In the genomic region with DNA sequence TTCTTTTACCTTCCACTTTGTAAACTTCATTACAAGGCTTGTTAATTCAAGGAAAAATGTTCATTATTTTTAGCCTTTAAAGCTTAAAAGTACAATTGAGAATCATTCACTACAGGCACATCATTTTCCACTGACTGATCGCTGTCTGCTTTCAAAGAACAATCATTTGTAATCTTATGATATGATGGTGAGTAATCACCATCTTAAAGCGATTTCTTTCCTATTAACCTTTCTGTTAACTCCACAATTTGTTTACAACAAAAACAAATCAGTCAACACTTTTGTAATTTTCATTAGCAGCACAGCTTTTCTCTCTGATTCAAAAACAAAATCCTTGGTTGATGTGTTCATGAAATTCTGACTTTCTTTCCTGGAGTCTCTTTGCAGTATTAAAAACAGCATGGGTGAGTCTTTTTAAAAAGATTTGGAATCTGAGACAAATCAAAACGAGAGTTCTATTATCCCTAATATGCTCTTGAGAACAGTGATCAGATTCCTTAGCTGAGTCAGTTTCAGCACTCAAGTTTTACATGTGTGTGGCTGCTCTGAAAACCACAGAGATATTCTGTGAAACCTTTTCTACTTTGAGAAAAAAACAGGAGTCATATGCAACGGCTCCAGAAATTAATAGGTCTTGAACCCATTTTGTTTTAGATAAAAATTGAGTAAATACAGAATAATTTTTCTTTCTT, we compare ENCODE assay signal across 1 cellular context.
TF ChIP-seq lines count a peak whose summit lies in the region.

No MANE protein-coding gene starts in this region.

TF ChIP-seq in WTC11, 78 proteins besides CTCF, POLR2A, EP300 and RAD21 (continued from another document):
- TF ChIP-seq, protein P1, sequence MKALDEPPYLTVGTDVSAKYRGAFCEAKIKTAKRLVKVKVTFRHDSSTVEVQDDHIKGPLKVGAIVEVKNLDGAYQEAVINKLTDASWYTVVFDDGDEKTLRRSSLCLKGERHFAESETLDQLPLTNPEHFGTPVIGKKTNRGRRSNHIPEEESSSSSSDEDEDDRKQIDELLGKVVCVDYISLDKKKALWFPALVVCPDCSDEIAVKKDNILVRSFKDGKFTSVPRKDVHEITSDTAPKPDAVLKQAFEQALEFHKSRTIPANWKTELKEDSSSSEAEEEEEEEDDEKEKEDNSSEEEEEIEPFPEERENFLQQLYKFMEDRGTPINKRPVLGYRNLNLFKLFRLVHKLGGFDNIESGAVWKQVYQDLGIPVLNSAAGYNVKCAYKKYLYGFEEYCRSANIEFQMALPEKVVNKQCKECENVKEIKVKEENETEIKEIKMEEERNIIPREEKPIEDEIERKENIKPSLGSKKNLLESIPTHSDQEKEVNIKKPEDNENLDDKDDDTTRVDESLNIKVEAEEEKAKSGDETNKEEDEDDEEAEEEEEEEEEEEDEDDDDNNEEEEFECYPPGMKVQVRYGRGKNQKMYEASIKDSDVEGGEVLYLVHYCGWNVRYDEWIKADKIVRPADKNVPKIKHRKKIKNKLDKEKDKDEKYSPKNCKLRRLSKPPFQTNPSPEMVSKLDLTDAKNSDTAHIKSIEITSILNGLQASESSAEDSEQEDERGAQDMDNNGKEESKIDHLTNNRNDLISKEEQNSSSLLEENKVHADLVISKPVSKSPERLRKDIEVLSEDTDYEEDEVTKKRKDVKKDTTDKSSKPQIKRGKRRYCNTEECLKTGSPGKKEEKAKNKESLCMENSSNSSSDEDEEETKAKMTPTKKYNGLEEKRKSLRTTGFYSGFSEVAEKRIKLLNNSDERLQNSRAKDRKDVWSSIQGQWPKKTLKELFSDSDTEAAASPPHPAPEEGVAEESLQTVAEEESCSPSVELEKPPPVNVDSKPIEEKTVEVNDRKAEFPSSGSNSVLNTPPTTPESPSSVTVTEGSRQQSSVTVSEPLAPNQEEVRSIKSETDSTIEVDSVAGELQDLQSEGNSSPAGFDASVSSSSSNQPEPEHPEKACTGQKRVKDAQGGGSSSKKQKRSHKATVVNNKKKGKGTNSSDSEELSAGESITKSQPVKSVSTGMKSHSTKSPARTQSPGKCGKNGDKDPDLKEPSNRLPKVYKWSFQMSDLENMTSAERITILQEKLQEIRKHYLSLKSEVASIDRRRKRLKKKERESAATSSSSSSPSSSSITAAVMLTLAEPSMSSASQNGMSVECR (CRISPR knock-in tag; IDR thresholded peaks at IDR 0.05; ENCODE audit: borderline replicate concordance), result no peak
- TF ChIP-seq NR3C1 (CRISPR knock-in tag; conservative IDR thresholded peaks at IDR 0.05; ENCODE audit: low read depth) (no peak), ZNF396 (CRISPR knock-in tag; IDR thresholded peaks at IDR 0.05; ENCODE audit: borderline replicate concordance) (no peak), RORB (CRISPR knock-in tag; IDR thresholded peaks at IDR 0.05) (no peak), MXD4 (CRISPR knock-in tag; IDR thresholded peaks at IDR 0.05; ENCODE audit: borderline replicate concordance) (no peak), NFE2L1 (CRISPR knock-in tag; IDR thresholded peaks at IDR 0.05) (no peak), NFATC4 (CRISPR knock-in tag; IDR thresholded peaks at IDR 0.05) (no peak), NR1H2 (CRISPR knock-in tag; IDR thresholded peaks at IDR 0.05) (no peak), RELA (CRISPR knock-in tag; IDR thresholded peaks at IDR 0.05; ENCODE audit: borderline replicate concordance) (no peak), FOXJ3 (CRISPR knock-in tag; IDR thresholded peaks at IDR 0.05; ENCODE audit: borderline replicate concordance) (no peak)
- TF ChIP-seq, protein P2, sequence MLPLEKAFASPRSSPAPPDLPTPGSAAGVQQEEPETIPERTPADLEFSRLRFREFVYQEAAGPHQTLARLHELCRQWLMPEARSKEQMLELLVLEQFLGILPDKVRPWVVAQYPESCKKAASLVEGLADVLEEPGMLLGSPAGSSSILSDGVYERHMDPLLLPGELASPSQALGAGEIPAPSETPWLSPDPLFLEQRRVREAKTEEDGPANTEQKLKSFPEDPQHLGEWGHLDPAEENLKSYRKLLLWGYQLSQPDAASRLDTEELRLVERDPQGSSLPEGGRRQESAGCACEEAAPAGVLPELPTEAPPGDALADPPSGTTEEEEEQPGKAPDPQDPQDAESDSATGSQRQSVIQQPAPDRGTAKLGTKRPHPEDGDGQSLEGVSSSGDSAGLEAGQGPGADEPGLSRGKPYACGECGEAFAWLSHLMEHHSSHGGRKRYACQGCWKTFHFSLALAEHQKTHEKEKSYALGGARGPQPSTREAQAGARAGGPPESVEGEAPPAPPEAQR (CRISPR knock-in tag; IDR thresholded peaks at IDR 0.05), result no peak
- TF ChIP-seq, protein P3, sequence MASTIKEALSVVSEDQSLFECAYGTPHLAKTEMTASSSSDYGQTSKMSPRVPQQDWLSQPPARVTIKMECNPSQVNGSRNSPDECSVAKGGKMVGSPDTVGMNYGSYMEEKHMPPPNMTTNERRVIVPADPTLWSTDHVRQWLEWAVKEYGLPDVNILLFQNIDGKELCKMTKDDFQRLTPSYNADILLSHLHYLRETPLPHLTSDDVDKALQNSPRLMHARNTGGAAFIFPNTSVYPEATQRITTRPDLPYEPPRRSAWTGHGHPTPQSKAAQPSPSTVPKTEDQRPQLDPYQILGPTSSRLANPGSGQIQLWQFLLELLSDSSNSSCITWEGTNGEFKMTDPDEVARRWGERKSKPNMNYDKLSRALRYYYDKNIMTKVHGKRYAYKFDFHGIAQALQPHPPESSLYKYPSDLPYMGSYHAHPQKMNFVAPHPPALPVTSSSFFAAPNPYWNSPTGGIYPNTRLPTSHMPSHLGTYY (CRISPR knock-in tag; IDR thresholded peaks at IDR 0.05), result no peak
- TF ChIP-seq, protein P4, sequence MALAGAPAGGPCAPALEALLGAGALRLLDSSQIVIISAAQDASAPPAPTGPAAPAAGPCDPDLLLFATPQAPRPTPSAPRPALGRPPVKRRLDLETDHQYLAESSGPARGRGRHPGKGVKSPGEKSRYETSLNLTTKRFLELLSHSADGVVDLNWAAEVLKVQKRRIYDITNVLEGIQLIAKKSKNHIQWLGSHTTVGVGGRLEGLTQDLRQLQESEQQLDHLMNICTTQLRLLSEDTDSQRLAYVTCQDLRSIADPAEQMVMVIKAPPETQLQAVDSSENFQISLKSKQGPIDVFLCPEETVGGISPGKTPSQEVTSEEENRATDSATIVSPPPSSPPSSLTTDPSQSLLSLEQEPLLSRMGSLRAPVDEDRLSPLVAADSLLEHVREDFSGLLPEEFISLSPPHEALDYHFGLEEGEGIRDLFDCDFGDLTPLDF (CRISPR knock-in tag; IDR thresholded peaks at IDR 0.05), result no peak
- TF ChIP-seq, protein P5, sequence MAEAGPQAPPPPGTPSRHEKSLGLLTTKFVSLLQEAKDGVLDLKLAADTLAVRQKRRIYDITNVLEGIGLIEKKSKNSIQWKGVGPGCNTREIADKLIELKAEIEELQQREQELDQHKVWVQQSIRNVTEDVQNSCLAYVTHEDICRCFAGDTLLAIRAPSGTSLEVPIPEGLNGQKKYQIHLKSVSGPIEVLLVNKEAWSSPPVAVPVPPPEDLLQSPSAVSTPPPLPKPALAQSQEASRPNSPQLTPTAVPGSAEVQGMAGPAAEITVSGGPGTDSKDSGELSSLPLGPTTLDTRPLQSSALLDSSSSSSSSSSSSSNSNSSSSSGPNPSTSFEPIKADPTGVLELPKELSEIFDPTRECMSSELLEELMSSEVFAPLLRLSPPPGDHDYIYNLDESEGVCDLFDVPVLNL (CRISPR knock-in tag; IDR thresholded peaks at IDR 0.05; ENCODE audit: borderline replicate concordance, low read depth), result no peak
- TF ChIP-seq, protein P6, sequence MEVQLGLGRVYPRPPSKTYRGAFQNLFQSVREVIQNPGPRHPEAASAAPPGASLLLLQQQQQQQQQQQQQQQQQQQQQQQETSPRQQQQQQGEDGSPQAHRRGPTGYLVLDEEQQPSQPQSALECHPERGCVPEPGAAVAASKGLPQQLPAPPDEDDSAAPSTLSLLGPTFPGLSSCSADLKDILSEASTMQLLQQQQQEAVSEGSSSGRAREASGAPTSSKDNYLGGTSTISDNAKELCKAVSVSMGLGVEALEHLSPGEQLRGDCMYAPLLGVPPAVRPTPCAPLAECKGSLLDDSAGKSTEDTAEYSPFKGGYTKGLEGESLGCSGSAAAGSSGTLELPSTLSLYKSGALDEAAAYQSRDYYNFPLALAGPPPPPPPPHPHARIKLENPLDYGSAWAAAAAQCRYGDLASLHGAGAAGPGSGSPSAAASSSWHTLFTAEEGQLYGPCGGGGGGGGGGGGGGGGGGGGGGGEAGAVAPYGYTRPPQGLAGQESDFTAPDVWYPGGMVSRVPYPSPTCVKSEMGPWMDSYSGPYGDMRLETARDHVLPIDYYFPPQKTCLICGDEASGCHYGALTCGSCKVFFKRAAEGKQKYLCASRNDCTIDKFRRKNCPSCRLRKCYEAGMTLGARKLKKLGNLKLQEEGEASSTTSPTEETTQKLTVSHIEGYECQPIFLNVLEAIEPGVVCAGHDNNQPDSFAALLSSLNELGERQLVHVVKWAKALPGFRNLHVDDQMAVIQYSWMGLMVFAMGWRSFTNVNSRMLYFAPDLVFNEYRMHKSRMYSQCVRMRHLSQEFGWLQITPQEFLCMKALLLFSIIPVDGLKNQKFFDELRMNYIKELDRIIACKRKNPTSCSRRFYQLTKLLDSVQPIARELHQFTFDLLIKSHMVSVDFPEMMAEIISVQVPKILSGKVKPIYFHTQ (CRISPR knock-in tag; IDR thresholded peaks at IDR 0.05), result no peak
- TF ChIP-seq, protein P7, sequence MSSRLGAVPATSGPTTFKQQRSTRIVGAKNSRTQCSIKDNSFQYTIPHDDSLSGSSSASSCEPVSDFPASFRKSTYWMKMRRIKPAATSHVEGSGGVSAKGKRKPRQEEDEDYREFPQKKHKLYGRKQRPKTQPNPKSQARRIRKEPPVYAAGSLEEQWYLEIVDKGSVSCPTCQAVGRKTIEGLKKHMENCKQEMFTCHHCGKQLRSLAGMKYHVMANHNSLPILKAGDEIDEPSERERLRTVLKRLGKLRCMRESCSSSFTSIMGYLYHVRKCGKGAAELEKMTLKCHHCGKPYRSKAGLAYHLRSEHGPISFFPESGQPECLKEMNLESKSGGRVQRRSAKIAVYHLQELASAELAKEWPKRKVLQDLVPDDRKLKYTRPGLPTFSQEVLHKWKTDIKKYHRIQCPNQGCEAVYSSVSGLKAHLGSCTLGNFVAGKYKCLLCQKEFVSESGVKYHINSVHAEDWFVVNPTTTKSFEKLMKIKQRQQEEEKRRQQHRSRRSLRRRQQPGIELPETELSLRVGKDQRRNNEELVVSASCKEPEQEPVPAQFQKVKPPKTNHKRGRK (CRISPR knock-in tag; IDR thresholded peaks at IDR 0.05; ENCODE audit: borderline replicate concordance), result no peak
